1 cellular context compared by ENCODE assay signal in genomic region chr3:129606522-129607390, GRCh38.
TF ChIP-seq lines count a peak whose summit lies in the region.

TSS of gene PLXND1 (minus strand) at chr3:129606676. CDS start at chr3:129606639, 37 bp downstream.

TF ChIP-seq in GM23338, 12 proteins besides CTCF, POLR2A, EP300 and RAD21 (continued from another document):
- no peak for TF ChIP-seq ZNF462 (CRISPR knock-in tag; IDR thresholded peaks at IDR 0.05)
- TF ChIP-seq POLR2AphosphoS5 (IDR thresholded peaks at IDR 0.05; ENCODE audit: low read depth) = peak; percentile 57
- TF ChIP-seq CREB1 (CRISPR knock-in tag; IDR thresholded peaks at IDR 0.05; ENCODE audit: low read depth) = no peak
- TF ChIP-seq ETS1 (IDR thresholded peaks at IDR 0.05) = no peak
- TF ChIP-seq ZNF331 (CRISPR knock-in tag; IDR thresholded peaks at IDR 0.05; ENCODE audit: low read depth) = no peak
